Comparison of ENCODE assay signal across 8 cellular contexts in the genomic region with DNA sequence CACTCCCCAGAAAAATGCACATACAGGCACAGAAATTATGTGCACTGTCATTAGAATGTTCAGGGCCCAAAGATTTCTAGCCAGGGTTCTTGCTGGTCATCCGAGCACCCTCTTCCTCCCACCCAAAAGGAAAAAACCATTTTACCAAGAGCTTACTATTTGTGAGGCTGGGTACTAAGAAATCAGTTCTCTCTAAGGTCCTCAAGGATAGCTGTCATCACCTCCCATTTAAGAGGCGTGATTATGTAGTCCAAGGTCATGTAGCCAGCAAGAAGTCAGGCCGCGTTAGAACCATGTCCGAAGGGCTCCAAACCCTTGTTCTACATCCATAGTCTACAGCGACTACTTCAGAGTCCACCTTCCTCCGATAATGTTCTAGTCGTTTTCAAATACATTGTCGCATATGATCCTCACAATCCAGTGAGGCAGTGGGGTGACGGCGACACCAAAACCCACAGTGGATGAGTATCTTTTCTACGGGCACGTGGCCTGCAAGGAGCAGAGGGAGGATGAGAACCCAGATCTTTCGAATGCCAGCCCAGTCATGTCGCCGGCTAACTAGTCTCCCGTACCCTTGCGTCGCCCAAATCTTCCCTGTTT. TPM values are rescaled to one million over a fixed set of nuclear protein-coding genes. Genes with fewer than 3 reads are reported as not detected.
A peak's percentile ranks its signal among the peaks of the same experiment; 100 is the strongest.
DNase-seq lines count a peak whose midpoint lies in the region; ATAC-seq and TF ChIP-seq lines count a peak whose summit lies in the region.

No MANE protein-coding gene starts in this region.

- peak; percentile 43 for DNase-seq in AG08395 (ENCODE audit: low spot score)
- no peak for DNase-seq in SJSA1 (ENCODE audit: low read depth in 1 of 2, low spot score in 2 of 2)
- DNase-seq in MCF 10A (ENCODE audit: unreplicated experiment), result peak; percentile 44
- DNase-seq in stimulated activated CD4-positive, alpha-beta T cell treated with anti-CD3 and anti-CD28 coated beads, TNF-alpha, amount 100 ng/mL, for 24 hours (ENCODE audit: low read depth in 3 of 3), result peak in 2 of 3 experiments; percentile 4 to 40
- no peak for DNase-seq in SKM-1 (lab: John Stamatoyannopoulos, UW; ENCODE audit: unreplicated experiment)

- ATAC-seq in GM18867 (IDR thresholded peaks at IDR 0.05; ENCODE audit: unreplicated experiment) (peak; percentile 34), HG03060 (IDR thresholded peaks at IDR 0.05; ENCODE audit: low read depth, unreplicated experiment) (peak; percentile 6)

- TF ChIP-seq CTCF in MCF 10A (IDR thresholded peaks at IDR 0.05; ENCODE audit: unreplicated experiment), result no peak

- peaks cover 37% of the 10 kb centered on the region for H3K4me1 Mint-ChIP-seq in MCF 10A (ENCODE audit: insufficient read depth, unreplicated experiment)

- CTCF ChIA-PET in MCF 10A (lab: Yijun Ruan, JAX), result interaction anchor here (0.9 kb wide), 1 partner anchor 193 kb away, joined by 5 read pairs; no protein-coding TSS in a partner anchor

- POLR2A ChIA-PET in MCF 10A (lab: Yijun Ruan, JAX), result interaction anchor here (0.6 to 5.2 kb wide), 43 partner anchors 10 to 483 kb away, joined by 3 to 71 read pairs (median 5); partner anchors contain the start of genes ALG9, BCO2, DIXDC1 and DLAT

- H3K27ac Mint-ChIP-seq in MCF 10A (ENCODE audit: low read depth, unreplicated experiment), result peak overlapping the region; percentile 95

- no peaks in the 10 kb centered on the region for H3K27me3 Mint-ChIP-seq in MCF 10A (ENCODE audit: insufficient read depth, unreplicated experiment)

- H3K4me3 Mint-ChIP-seq in MCF 10A (ENCODE audit: unreplicated experiment), result peak overlapping the region; percentile 88

- peaks cover 62% of the 10 kb centered on the region for H3K36me3 ChIP-seq in SJSA1

- H3K27me3 ChIP-seq in SJSA1 (replicated peaks), result no peaks in the 10 kb centered on the region
- no peaks in the 10 kb centered on the region for H3K27me3 ChIP-seq in layer of hippocampus (ENCODE audit: control insufficient read depth, insufficient read depth, low read length)

- peaks cover 84% of the 10 kb centered on the region for H3K36me3 Mint-ChIP-seq in MCF 10A (ENCODE audit: insufficient read depth, unreplicated experiment)

- BruUV-seq in MCF 10A (replicated peaks; lab: Mats Ljungman, UMichigan), result TSS peak; percentile 67

- H3K9me3 Mint-ChIP-seq in MCF 10A (ENCODE audit: unreplicated experiment), result no peaks in the 10 kb centered on the region

- H3K4me1 ChIP-seq in SJSA1 (replicated peaks), result peaks cover 16% of the 10 kb centered on the region

- H3K27ac ChIP-seq in SJSA1, result no peak overlapping the region
- H3K27ac ChIP-seq in layer of hippocampus (ENCODE audit: low read depth, low read length), result peak overlapping the region; percentile 10

- H3K4me3 ChIP-seq in SJSA1, result peak overlapping the region; percentile 64

- intact Hi-C loops in MCF 10A (cut with micrococcal nuclease), result loop anchor here (1.0 kb wide), 3 partner anchors 89 to 207 kb away; partner anchors contain the start of genes BCO2, CFAP68 and FDXACB1

- no peaks in the 10 kb centered on the region for H3K9me3 ChIP-seq in SJSA1 (replicated peaks)

RNA-seq across cellular contexts. Expression of gene TIMM8B, which starts 0.6 kb away (rescaled TPM):
- total RNA-seq in SJSA1 (2014; rRNA removed; shearing (Covaris generic)), result 36.3 and 40.8 TPM in 2 replicates
- total RNA-seq in MCF 10A (2022), result 58.1 and 70.8 TPM in 2 replicates

RNA-seq across cellular contexts. Expression of gene SDHD, which starts 0.8 kb away (rescaled TPM):
- 52.2 and 92.2 TPM in 2 replicates for total RNA-seq in SJSA1 (2014; rRNA removed; shearing (Covaris generic))
- 119 and 124 TPM in 2 replicates for total RNA-seq in MCF 10A (2022)

RNA-seq across cellular contexts. Expression of gene NKAPD1, which starts 11.8 kb away (rescaled TPM):
- total RNA-seq in SJSA1 (2014; rRNA removed; shearing (Covaris generic)), result 13.5 and 24.4 TPM in 2 replicates
- 25.1 and 27.5 TPM in 2 replicates for total RNA-seq in MCF 10A (2022)

RNA-seq across cellular contexts. Expression of gene PIH1D2, which starts 12.1 kb away (rescaled TPM):
- total RNA-seq in SJSA1 (2014; rRNA removed; shearing (Covaris generic)), result 0.19 and 2.6 TPM in 2 replicates
- 2.0 and 2.1 TPM in 2 replicates for total RNA-seq in MCF 10A (2022)

Comparison
In these comparisons a context has a peak if more than half of its experiments do, and no peak if none do; other contexts are left out.
1. DNase-seq: peak in AG08395 (single experiment), MCF 10A (single experiment) and stimulated activated CD4-positive, alpha-beta T cell treated with anti-CD3 and anti-CD28 coated beads, TNF-alpha, amount 100 ng/mL, for 24 hours (2 of 3); none in SJSA1 (0 of 2) and SKM-1 (single experiment).